In genomic region chr19:6652214-6653094, GRCh38 we compare ENCODE assay signal across 1 cellular context.
A peak's percentile ranks its signal among the peaks of the same experiment; 100 is the strongest.
TF ChIP-seq lines count a peak whose summit lies in the region.

No MANE protein-coding gene starts in this region.

TF ChIP-seq in K562, 482 proteins besides CTCF, POLR2A, EP300 and RAD21 (continued from another document and continues in another):
- TF ChIP-seq, protein P1, sequence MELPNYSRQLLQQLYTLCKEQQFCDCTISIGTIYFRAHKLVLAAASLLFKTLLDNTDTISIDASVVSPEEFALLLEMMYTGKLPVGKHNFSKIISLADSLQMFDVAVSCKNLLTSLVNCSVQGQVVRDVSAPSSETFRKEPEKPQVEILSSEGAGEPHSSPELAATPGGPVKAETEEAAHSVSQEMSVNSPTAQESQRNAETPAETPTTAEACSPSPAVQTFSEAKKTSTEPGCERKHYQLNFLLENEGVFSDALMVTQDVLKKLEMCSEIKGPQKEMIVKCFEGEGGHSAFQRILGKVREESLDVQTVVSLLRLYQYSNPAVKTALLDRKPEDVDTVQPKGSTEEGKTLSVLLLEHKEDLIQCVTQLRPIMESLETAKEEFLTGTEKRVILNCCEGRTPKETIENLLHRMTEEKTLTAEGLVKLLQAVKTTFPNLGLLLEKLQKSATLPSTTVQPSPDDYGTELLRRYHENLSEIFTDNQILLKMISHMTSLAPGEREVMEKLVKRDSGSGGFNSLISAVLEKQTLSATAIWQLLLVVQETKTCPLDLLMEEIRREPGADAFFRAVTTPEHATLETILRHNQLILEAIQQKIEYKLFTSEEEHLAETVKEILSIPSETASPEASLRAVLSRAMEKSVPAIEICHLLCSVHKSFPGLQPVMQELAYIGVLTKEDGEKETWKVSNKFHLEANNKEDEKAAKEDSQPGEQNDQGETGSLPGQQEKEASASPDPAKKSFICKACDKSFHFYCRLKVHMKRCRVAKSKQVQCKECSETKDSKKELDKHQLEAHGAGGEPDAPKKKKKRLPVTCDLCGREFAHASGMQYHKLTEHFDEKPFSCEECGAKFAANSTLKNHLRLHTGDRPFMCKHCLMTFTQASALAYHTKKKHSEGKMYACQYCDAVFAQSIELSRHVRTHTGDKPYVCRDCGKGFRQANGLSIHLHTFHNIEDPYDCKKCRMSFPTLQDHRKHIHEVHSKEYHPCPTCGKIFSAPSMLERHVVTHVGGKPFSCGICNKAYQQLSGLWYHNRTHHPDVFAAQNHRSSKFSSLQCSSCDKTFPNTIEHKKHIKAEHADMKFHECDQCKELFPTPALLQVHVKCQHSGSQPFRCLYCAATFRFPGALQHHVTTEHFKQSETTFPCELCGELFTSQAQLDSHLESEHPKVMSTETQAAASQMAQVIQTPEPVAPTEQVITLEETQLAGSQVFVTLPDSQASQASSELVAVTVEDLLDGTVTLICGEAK (IDR thresholded peaks at IDR 0.05): no peak
- TF ChIP-seq, protein P1 (CRISPR knock-in tag; IDR thresholded peaks at IDR 0.05): no peak
- peak; percentile 99 for TF ChIP-seq ZNF232 (CRISPR knock-in tag; IDR thresholded peaks at IDR 0.05)
- no peak for TF ChIP-seq GABPB2 (CRISPR knock-in tag; conservative IDR thresholded peaks at IDR 0.05)
- no peak for TF ChIP-seq ZNF57 (CRISPR knock-in tag; IDR thresholded peaks at IDR 0.05)
- TF ChIP-seq MAFK (IDR thresholded peaks at IDR 0.05; ENCODE audit: low read length): no peak
- no peak for TF ChIP-seq KLF6 (CRISPR knock-in tag; IDR thresholded peaks at IDR 0.05; ENCODE audit: borderline replicate concordance)
- TF ChIP-seq SIN3A (IDR thresholded peaks at IDR 0.05; ENCODE audit: borderline replicate concordance in 2 of 2, control insufficient read depth in 1 of 2, low read depth in 2 of 2, low read length in 2 of 2): no peak
- no peak for TF ChIP-seq HOXB6 (CRISPR knock-in tag; IDR thresholded peaks at IDR 0.05; ENCODE audit: borderline replicate concordance)
- TF ChIP-seq, protein P2, sequence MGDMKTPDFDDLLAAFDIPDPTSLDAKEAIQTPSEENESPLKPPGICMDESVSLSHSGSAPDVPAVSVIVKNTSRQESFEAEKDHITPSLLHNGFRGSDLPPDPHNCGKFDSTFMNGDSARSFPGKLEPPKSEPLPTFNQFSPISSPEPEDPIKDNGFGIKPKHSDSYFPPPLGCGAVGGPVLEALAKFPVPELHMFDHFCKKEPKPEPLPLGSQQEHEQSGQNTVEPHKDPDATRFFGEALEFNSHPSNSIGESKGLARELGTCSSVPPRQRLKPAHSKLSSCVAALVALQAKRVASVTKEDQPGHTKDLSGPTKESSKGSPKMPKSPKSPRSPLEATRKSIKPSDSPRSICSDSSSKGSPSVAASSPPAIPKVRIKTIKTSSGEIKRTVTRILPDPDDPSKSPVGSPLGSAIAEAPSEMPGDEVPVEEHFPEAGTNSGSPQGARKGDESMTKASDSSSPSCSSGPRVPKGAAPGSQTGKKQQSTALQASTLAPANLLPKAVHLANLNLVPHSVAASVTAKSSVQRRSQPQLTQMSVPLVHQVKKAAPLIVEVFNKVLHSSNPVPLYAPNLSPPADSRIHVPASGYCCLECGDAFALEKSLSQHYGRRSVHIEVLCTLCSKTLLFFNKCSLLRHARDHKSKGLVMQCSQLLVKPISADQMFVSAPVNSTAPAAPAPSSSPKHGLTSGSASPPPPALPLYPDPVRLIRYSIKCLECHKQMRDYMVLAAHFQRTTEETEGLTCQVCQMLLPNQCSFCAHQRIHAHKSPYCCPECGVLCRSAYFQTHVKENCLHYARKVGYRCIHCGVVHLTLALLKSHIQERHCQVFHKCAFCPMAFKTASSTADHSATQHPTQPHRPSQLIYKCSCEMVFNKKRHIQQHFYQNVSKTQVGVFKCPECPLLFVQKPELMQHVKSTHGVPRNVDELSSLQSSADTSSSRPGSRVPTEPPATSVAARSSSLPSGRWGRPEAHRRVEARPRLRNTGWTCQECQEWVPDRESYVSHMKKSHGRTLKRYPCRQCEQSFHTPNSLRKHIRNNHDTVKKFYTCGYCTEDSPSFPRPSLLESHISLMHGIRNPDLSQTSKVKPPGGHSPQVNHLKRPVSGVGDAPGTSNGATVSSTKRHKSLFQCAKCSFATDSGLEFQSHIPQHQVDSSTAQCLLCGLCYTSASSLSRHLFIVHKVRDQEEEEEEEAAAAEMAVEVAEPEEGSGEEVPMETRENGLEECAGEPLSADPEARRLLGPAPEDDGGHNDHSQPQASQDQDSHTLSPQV (IDR thresholded peaks at IDR 0.05): no peak
- no peak for TF ChIP-seq NRF1 (conservative IDR thresholded peaks at IDR 0.05 in 1 of 2, IDR thresholded peaks at IDR 0.05 in 1 of 2)
- TF ChIP-seq RBM14 (IDR thresholded peaks at IDR 0.05; ENCODE audit: borderline replicate concordance, insufficient read depth, low read depth, low read length): no peak
- TF ChIP-seq ZNF224 (CRISPR knock-in tag; IDR thresholded peaks at IDR 0.05): no peak
- peak; percentile 95 for TF ChIP-seq SMARCA4 (IDR thresholded peaks at IDR 0.05)
- TF ChIP-seq, protein P3, sequence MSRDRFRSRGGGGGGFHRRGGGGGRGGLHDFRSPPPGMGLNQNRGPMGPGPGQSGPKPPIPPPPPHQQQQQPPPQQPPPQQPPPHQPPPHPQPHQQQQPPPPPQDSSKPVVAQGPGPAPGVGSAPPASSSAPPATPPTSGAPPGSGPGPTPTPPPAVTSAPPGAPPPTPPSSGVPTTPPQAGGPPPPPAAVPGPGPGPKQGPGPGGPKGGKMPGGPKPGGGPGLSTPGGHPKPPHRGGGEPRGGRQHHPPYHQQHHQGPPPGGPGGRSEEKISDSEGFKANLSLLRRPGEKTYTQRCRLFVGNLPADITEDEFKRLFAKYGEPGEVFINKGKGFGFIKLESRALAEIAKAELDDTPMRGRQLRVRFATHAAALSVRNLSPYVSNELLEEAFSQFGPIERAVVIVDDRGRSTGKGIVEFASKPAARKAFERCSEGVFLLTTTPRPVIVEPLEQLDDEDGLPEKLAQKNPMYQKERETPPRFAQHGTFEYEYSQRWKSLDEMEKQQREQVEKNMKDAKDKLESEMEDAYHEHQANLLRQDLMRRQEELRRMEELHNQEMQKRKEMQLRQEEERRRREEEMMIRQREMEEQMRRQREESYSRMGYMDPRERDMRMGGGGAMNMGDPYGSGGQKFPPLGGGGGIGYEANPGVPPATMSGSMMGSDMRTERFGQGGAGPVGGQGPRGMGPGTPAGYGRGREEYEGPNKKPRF (IDR thresholded peaks at IDR 0.05; ENCODE audit: low read depth, low read length): no peak
- no peak for TF ChIP-seq SMAD2 (IDR thresholded peaks at IDR 0.05; ENCODE audit: low read depth, low read length)
- TF ChIP-seq ZNF644 (tag; IDR thresholded peaks at IDR 0.05; ENCODE audit: low read depth): no peak
- no peak for TF ChIP-seq CC2D1A (IDR thresholded peaks at IDR 0.05)
- no peak for TF ChIP-seq PRDM10 (IDR thresholded peaks at IDR 0.05; ENCODE audit: partially characterized antibody)
- TF ChIP-seq SMC3 (conservative IDR thresholded peaks at IDR 0.05; ENCODE audit: insufficient read depth, low read depth, low read length): no peak
- TF ChIP-seq ZNF140 (CRISPR knock-in tag; IDR thresholded peaks at IDR 0.05): no peak
- TF ChIP-seq NONO (IDR thresholded peaks at IDR 0.05; ENCODE audit: low read depth in 2 of 2, low read length in 1 of 2): no peak
- no peak for TF ChIP-seq ZFP1 (CRISPR knock-in tag; IDR thresholded peaks at IDR 0.05)
- no peak for TF ChIP-seq SRSF7 (optimal IDR thresholded peaks at IDR 0.05; ENCODE audit: low read depth, low read length)
- no peak for TF ChIP-seq SLC30A9 (CRISPR knock-in tag; IDR thresholded peaks at IDR 0.05)
- TF ChIP-seq HNRNPL (IDR thresholded peaks at IDR 0.05; ENCODE audit: low read depth, low read length): no peak
- TF ChIP-seq EZH2 (IDR thresholded peaks at IDR 0.05; ENCODE audit: borderline replicate concordance, low read depth, low read length): no peak
- peak; percentile 46 for TF ChIP-seq HDAC3 (IDR thresholded peaks at IDR 0.05; ENCODE audit: borderline replicate concordance, partially characterized antibody)
- no peak for TF ChIP-seq CBX5 (IDR thresholded peaks at IDR 0.05; ENCODE audit: borderline replicate concordance, low read depth)
- no peak for TF ChIP-seq ZFX (CRISPR knock-in tag; IDR thresholded peaks at IDR 0.05)
- no peak for TF ChIP-seq ETS2 (tag; IDR thresholded peaks at IDR 0.05; ENCODE audit: borderline replicate concordance, poor library complexity, severe bottlenecking)
- no peak for TF ChIP-seq BRF1 (IDR thresholded peaks at IDR 0.05; ENCODE audit: borderline replicate concordance, extremely low read depth, insufficient read length)
- TF ChIP-seq ZNF764 (CRISPR knock-in tag; IDR thresholded peaks at IDR 0.05; ENCODE audit: low read depth): no peak
- TF ChIP-seq KLF16 (IDR thresholded peaks at IDR 0.05): peak; percentile 67; the same call in 1 of the 2 replicates
- TF ChIP-seq PHF21A (IDR thresholded peaks at IDR 0.05; ENCODE audit: borderline replicate concordance, low read depth): no peak
- TF ChIP-seq TBL1XR1 (IDR thresholded peaks at IDR 0.05; ENCODE audit: low read length in 2 of 2): peak in 1 of 2 experiments; percentile 40; a peak in 1 of 4 replicates
- no peak for TF ChIP-seq BDP1 (IDR thresholded peaks at IDR 0.05; ENCODE audit: insufficient read depth, insufficient read length)
